In the genomic region with DNA sequence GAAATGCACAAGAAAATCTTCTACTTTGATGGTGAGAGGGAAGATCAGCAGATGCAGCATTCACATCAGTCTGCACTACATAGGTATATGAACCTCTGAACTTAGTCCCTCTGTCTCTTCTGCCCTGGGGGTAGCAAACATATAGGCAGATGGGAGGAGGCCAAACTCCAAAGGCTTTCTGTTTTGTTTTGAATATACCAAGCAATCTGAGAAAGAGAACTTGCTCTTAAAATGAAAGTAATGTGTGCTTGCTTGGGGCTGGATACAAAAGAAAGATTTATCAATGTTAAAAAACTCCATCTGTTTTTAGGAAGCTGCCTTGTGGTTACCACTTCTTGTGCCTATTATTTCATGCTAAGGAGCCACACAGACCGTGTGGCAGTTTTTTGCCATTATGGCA, we compare ENCODE assay signal across 19 cellular contexts.
A peak's percentile ranks its signal among the peaks of the same experiment; 100 is the strongest.
DNase-seq lines count a peak whose midpoint lies in the region; ATAC-seq and TF ChIP-seq lines count a peak whose summit lies in the region.
"Had no signal": no experiment of that assay in that cellular context is flagged by ENCODE, and none has a peak within 500 bp of the region (broad histone marks: within the 10 kb centered on the region; RNA-seq: fewer than 3 reads in every experiment).

No MANE protein-coding gene starts in this region.

- H4K20me1 ChIP-seq in HCT116 (ENCODE audit: insufficient read depth): no peaks in the 10 kb centered on the region
- no peaks in the 10 kb centered on the region for H4K20me1 ChIP-seq in OCI-LY3 (ENCODE audit: insufficient read depth, low read length)

- H2AFZ ChIP-seq in HCT116 (ENCODE audit: low read depth, low read length, poor library complexity, severe bottlenecking) (peak overlapping the region; percentile 65), OCI-LY3 (ENCODE audit: low read depth, low read length) (no peak overlapping the region; the same call in 1 of the 2 replicates)

- TF ChIP-seq CTCF in HCT116 (IDR thresholded peaks at IDR 0.05 in 2 of 3, conservative IDR thresholded peaks at IDR 0.05 in 1 of 3; ENCODE audit: borderline replicate concordance in 1 of 3, insufficient read depth in 1 of 3, low read depth in 2 of 3, low read length in 2 of 3) (no peak), OCI-LY3 (IDR thresholded peaks at IDR 0.05; ENCODE audit: low read depth, low read length) (no peak)

- no peaks in the 10 kb centered on the region for H3K9me2 ChIP-seq in HCT116 (ENCODE audit: insufficient read depth)

- H3K4me3 ChIP-seq in HCT116 (replicated peaks in 1 of 2; ENCODE audit: low read depth in 1 of 2, low read length in 2 of 2): no peak overlapping the region
- H3K4me3 ChIP-seq in OCI-LY3 (ENCODE audit: low read length): no peak overlapping the region
- H3K4me3 ChIP-seq: cardiac muscle cell had no signal

- CTCF ChIA-PET in HCT116 (lab: Charles Lee): interaction anchor here (1.9 to 2.3 kb wide), 2 partner anchors 10 to 205 kb away, joined by 5 to 6 read pairs; no protein-coding TSS in a partner anchor

- no peak for TF ChIP-seq RAD21 in HCT116 (IDR thresholded peaks at IDR 0.05; ENCODE audit: low read depth)

- peak overlapping the region; percentile 19 for H3K4me3 Mint-ChIP-seq in T-helper 2 cell treated with Interferon-gamma antibody and Interleukin-4, amounts not matched to agents 5 μg/mL and 100 μg/mL, for 36 hours
- H3K4me3 Mint-ChIP-seq: naive thymus-derived CD8-positive, alpha-beta T cell had no signal

- H3K79me2 ChIP-seq in HCT116 (ENCODE audit: insufficient read depth, low read length) (no peaks in the 10 kb centered on the region), OCI-LY3 (ENCODE audit: low read length) (no peaks in the 10 kb centered on the region)

- TF ChIP-seq POLR2A in HCT116 (IDR thresholded peaks at IDR 0.05; ENCODE audit: borderline replicate concordance, extremely low read depth, insufficient read depth, insufficient read length): no peak

- H3K36me3 ChIP-seq in HCT116 (ENCODE audit: control insufficient read depth in 1 of 2, insufficient read depth in 2 of 2, low read length in 2 of 2): no peaks in the 10 kb centered on the region
- H3K36me3 ChIP-seq in OCI-LY3 (replicated peaks; ENCODE audit: low read depth, low read length): no peaks in the 10 kb centered on the region
- H3K36me3 ChIP-seq: cardiac muscle cell had no signal

- H3K9me3 Mint-ChIP-seq in T-helper 2 cell treated with Interferon-gamma antibody and Interleukin-4, amounts not matched to agents 5 μg/mL and 100 μg/mL, for 36 hours: peaks cover 5% of the 10 kb centered on the region

- H3K27me3 ChIP-seq in HCT116 (ENCODE audit: insufficient read depth, low read length) (no peaks in the 10 kb centered on the region), OCI-LY3 (ENCODE audit: low read depth, low read length) (no peaks in the 10 kb centered on the region)
- H3K27me3 ChIP-seq: cardiac muscle cell had no signal

- intact Hi-C loops in HCT116 (cut with micrococcal nuclease): loop anchor here (2.0 kb wide), 1 partner anchor 205 kb away; no protein-coding TSS in a partner anchor

- peaks cover 8% of the 10 kb centered on the region for H3K27me3 Mint-ChIP-seq in T-helper 2 cell treated with Interferon-gamma antibody and Interleukin-4, amounts not matched to agents 5 μg/mL and 100 μg/mL, for 36 hours (ENCODE audit: low read depth)

- RAD21 ChIA-PET in HCT116 (lab: Charles Lee; ENCODE audit: low non-redundant PET in 1 of 2, low total read pairs in 2 of 2, uncharacterized antibody in 2 of 2, unreplicated experiment in 2 of 2): no interaction called here

- no peak for ATAC-seq in HCT116
- ATAC-seq in GM18868 (IDR thresholded peaks at IDR 0.05; ENCODE audit: unreplicated experiment): no peak
- no peak for ATAC-seq in left lobe of liver
- ATAC-seq: naive thymus-derived CD8-positive, alpha-beta T cell had no signal

- H3K9me3 ChIP-seq in HCT116 (ENCODE audit: control insufficient read depth in 1 of 2, insufficient read depth in 1 of 2, low read depth in 1 of 2, low read length in 2 of 2) (no peaks in the 10 kb centered on the region), OCI-LY3 (ENCODE audit: insufficient read depth, low read length) (no peaks in the 10 kb centered on the region)

- peaks cover 5% of the 10 kb centered on the region for H3K4me1 Mint-ChIP-seq in T-helper 2 cell treated with Interferon-gamma antibody and Interleukin-4, amounts not matched to agents 5 μg/mL and 100 μg/mL, for 36 hours (ENCODE audit: low read depth)

- no TSS peak for BruUV-seq in HCT116 (replicated peaks; lab: Mats Ljungman, UMichigan)

- H3K27ac ChIP-seq in HCT116 (ENCODE audit: low read depth, low read length): no peak overlapping the region
- no peak overlapping the region for H3K27ac ChIP-seq in OCI-LY3 (ENCODE audit: low read length)
- H3K27ac ChIP-seq: C4-2B, cardiac muscle cell had no signal

- no peak overlapping the region for H3K4me2 ChIP-seq in HCT116 (ENCODE audit: low read length)
- H3K4me2 ChIP-seq in OCI-LY3 (ENCODE audit: low read length): peak overlapping the region; percentile 32

- no peak for DNase-seq in T-helper 2 cell treated with Interferon-gamma antibody and Interleukin-4, amounts not matched to agents 5 μg/mL and 100 μg/mL, for 36 hours (ENCODE audit: low spot score)
- DNase-seq in T-helper 2 cell (no peak), HCT116 (ENCODE audit: low read depth, low spot score) (no peak), medulla oblongata (ENCODE audit: extremely low spot score) (peak; percentile 11), NCI-H2107 (lab: John Stamatoyannopoulos, UW) (no peak), left lobe of liver (ENCODE audit: low spot score) (no peak)
- DNase-seq: 8988T; activated CD8-positive, alpha-beta memory T cell treated with anti-CD3 and anti-CD28 coated beads for 24 hours; activated naive CD4-positive, alpha-beta T cell treated with Interleukin-2 at 50 U/mL for 16 hours; DND-41; effector CD8-positive, alpha-beta T cell; left ventricle myocardium superior; naive thymus-derived CD8-positive, alpha-beta T cell; NCI-H1105; NCI-H226 had no signal

- no peaks in the 10 kb centered on the region for H3K36me3 Mint-ChIP-seq in T-helper 2 cell treated with Interferon-gamma antibody and Interleukin-4, amounts not matched to agents 5 μg/mL and 100 μg/mL, for 36 hours (ENCODE audit: low read depth)

- POLR2A ChIA-PET in HCT116 (lab: Charles Lee): no interaction called here

- H3K9ac ChIP-seq in HCT116 (ENCODE audit: low read length): no peak overlapping the region
- no peak overlapping the region for H3K9ac ChIP-seq in OCI-LY3 (ENCODE audit: low read length)

- H3K27ac Mint-ChIP-seq in T-helper 2 cell treated with Interferon-gamma antibody and Interleukin-4, amounts not matched to agents 5 μg/mL and 100 μg/mL, for 36 hours: no peak overlapping the region
- H3K27ac Mint-ChIP-seq: naive thymus-derived CD8-positive, alpha-beta T cell had no signal

- H3K4me1 ChIP-seq in HCT116 (ENCODE audit: control insufficient read depth in 1 of 2, insufficient read depth in 2 of 2, low read length in 2 of 2) (peaks cover 0 to 18% of the 10 kb centered on the region in 2 experiments; a peak in 1 of 4 replicates), OCI-LY3 (ENCODE audit: low read length) (peaks cover 17% of the 10 kb centered on the region; the same call in 1 of the 2 replicates)

TF ChIP-seq in HCT116, 20 proteins besides CTCF, POLR2A, EP300 and RAD21:
- no peak for TF ChIP-seq ELF1 (IDR thresholded peaks at IDR 0.05; ENCODE audit: borderline replicate concordance, low read depth)
- no peak for TF ChIP-seq SIN3A (IDR thresholded peaks at IDR 0.05; ENCODE audit: low read depth)
- TF ChIP-seq SP1 (IDR thresholded peaks at IDR 0.05; ENCODE audit: low read depth): no peak
- no peak for TF ChIP-seq ZFX (IDR thresholded peaks at IDR 0.05)
- TF ChIP-seq EZH2 (IDR thresholded peaks at IDR 0.05): no peak
- no peak for TF ChIP-seq ZNF274 (IDR thresholded peaks at IDR 0.05; ENCODE audit: low read depth, low read length)
- no peak for TF ChIP-seq TCF7L2 (IDR thresholded peaks at IDR 0.05; ENCODE audit: borderline replicate concordance, extremely low read depth, insufficient read depth, insufficient read length)
- TF ChIP-seq SRF (IDR thresholded peaks at IDR 0.05; ENCODE audit: low read depth): no peak
- TF ChIP-seq, protein P1, sequence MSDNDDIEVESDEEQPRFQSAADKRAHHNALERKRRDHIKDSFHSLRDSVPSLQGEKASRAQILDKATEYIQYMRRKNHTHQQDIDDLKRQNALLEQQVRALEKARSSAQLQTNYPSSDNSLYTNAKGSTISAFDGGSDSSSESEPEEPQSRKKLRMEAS (IDR thresholded peaks at IDR 0.05): no peak
